ENCODE assay signal across 8 cellular contexts in genomic region chr1:42335809-42336518, GRCh38.
A peak's percentile ranks its signal among the peaks of the same experiment; 100 is the strongest.
DNase-seq lines count a peak whose midpoint lies in the region; ATAC-seq lines count a peak whose summit lies in the region.

No MANE protein-coding gene starts in this region.

- H3K4me1 Mint-ChIP-seq in activated T-cell treated with anti-CD3 and anti-CD28 coated beads, Interleukin-2, amount 50 U/mL, for 24 hours (ENCODE audit: low read depth), result peaks cover 44% of the 10 kb centered on the region
- H3K4me1 Mint-ChIP-seq in activated naive CD8-positive, alpha-beta T cell (ENCODE audit: low read depth), result peaks cover 40% of the 10 kb centered on the region

- H3K4me3 ChIP-seq in iPS DF 6.9 (ENCODE audit: low read length) (peak overlapping the region; percentile 86; the same call in 1 of the 2 replicates), skeletal muscle cell (ENCODE audit: low read depth, low read length) (peak overlapping the region; percentile 91)

- H3K36me3 Mint-ChIP-seq in activated T-cell treated with anti-CD3 and anti-CD28 coated beads, Interleukin-2, amount 50 U/mL, for 24 hours (ENCODE audit: low read depth), result peaks cover 19% of the 10 kb centered on the region
- peaks cover 3% of the 10 kb centered on the region for H3K36me3 Mint-ChIP-seq in activated naive CD8-positive, alpha-beta T cell

- no peaks in the 10 kb centered on the region for H3K9me3 ChIP-seq in iPS DF 6.9 (ENCODE audit: control insufficient read depth, insufficient read depth, low read length)

- H3K4me1 ChIP-seq in iPS DF 6.9 (ENCODE audit: control insufficient read depth, insufficient read depth, low read length), result no peaks in the 10 kb centered on the region

- H3K4me3 Mint-ChIP-seq in activated T-cell treated with anti-CD3 and anti-CD28 coated beads, Interleukin-2, amount 50 U/mL, for 24 hours, result peak overlapping the region; percentile 90
- H3K4me3 Mint-ChIP-seq in activated naive CD8-positive, alpha-beta T cell, result peak overlapping the region; percentile 92

- H3K36me3 ChIP-seq in iPS DF 6.9 (ENCODE audit: control insufficient read depth, insufficient read depth, low read length), result no peaks in the 10 kb centered on the region

- H3K27me3 Mint-ChIP-seq in activated T-cell treated with anti-CD3 and anti-CD28 coated beads, Interleukin-2, amount 50 U/mL, for 24 hours, result no peaks in the 10 kb centered on the region
- H3K27me3 Mint-ChIP-seq in activated naive CD8-positive, alpha-beta T cell, result no peaks in the 10 kb centered on the region

- no peaks in the 10 kb centered on the region for H3K27me3 ChIP-seq in iPS DF 6.9 (ENCODE audit: control insufficient read depth, insufficient read depth, low read length)

- no peak overlapping the region for H3K27ac ChIP-seq in iPS DF 6.9 (ENCODE audit: low read length)

- H3K9me3 Mint-ChIP-seq in activated T-cell treated with anti-CD3 and anti-CD28 coated beads, Interleukin-2, amount 50 U/mL, for 24 hours, result no peaks in the 10 kb centered on the region
- no peaks in the 10 kb centered on the region for H3K9me3 Mint-ChIP-seq in activated naive CD8-positive, alpha-beta T cell (ENCODE audit: low read depth)

- no peak for ATAC-seq in GM19452 (IDR thresholded peaks at IDR 0.05; ENCODE audit: unreplicated experiment)

- H3K27ac Mint-ChIP-seq in activated T-cell treated with anti-CD3 and anti-CD28 coated beads, Interleukin-2, amount 50 U/mL, for 24 hours, result peak overlapping the region; percentile 90
- H3K27ac Mint-ChIP-seq in activated naive CD8-positive, alpha-beta T cell, result peak overlapping the region; percentile 94

- no CpG with 5 or more reads among the region's 9 CpGs for WGBS in iPS DF 6.9 (ENCODE audit: insufficient coverage, insufficient read length)

- DNase-seq in activated T-cell treated with anti-CD3 and anti-CD28 coated beads, Interleukin-2, amount 50 U/mL, for 24 hours, result no peak
- DNase-seq in activated T-cell treated with anti-CD3 and anti-CD28 coated beads for 4 hours, result no peak
- peak; percentile 22 for DNase-seq in NCI-H1436 treated with DMSO at 0.1 percent for 48 hours (lab: John Stamatoyannopoulos, UW)
- DNase-seq in iPS DF 6.9 (ENCODE audit: low read depth, low spot score), result no peak
- DNase-seq in skeletal muscle cell (ENCODE audit: low read depth), result no peak
- DNase-seq in effector CD4-positive, alpha-beta T cell, result no peak
